Comparison of ENCODE assay signal across 8 cellular contexts in genomic region chr21:17613242-17613676, GRCh38. TPM values are rescaled to one million over a fixed set of nuclear protein-coding genes. Genes with fewer than 3 reads are reported as not detected.
A peak's percentile ranks its signal among the peaks of the same experiment; 100 is the strongest.
DNase-seq lines count a peak whose midpoint lies in the region; ATAC-seq and TF ChIP-seq lines count a peak whose summit lies in the region.

No MANE protein-coding gene starts in this region.

- POLR2A ChIA-PET in activated CD4-positive, alpha-beta T cell treated with anti-CD3 and anti-CD28 coated beads, Interleukin-2, amount 10 ng/mL, durations not matched to agents 7 days and 5 days (lab: Charles Lee): no interaction called here

- no peaks in the 10 kb centered on the region for H3K9me3 Mint-ChIP-seq in activated CD4-positive, alpha-beta T cell treated with anti-CD3 and anti-CD28 coated beads, Interleukin-2, amount 10 ng/mL, durations not matched to agents 7 days and 5 days
- no peaks in the 10 kb centered on the region for H3K9me3 Mint-ChIP-seq in natural killer cell treated with Interleukin-12 subunit alpha and Interleukin-12 subunit beta and Interleukin-15 and Interleukin-18, amount 100 ng/mL, for 72 hours

- H2AFZ ChIP-seq in fibroblast of lung (ENCODE audit: low read length): peak overlapping the region; percentile 94

- no peaks in the 10 kb centered on the region for H3K36me3 ChIP-seq in fibroblast of lung (ENCODE audit: control insufficient read depth, insufficient read depth, low read length)

- H3K4me3 ChIP-seq in fibroblast of lung (replicated peaks in 1 of 4; ENCODE audit: control extremely low read depth in 1 of 4, insufficient read depth in 1 of 4, low read depth in 3 of 4, low read length in 4 of 4): peak overlapping the region; percentile 32 to 99 (median 61)

- peak overlapping the region; percentile 75 for H3K4me2 ChIP-seq in fibroblast of lung (ENCODE audit: extremely low read depth, insufficient read depth, low read length)

- no peaks in the 10 kb centered on the region for H4K20me1 ChIP-seq in fibroblast of lung (ENCODE audit: control insufficient read depth, extremely low read depth, insufficient read depth, low read length)

- peaks cover 26% of the 10 kb centered on the region for H3K36me3 Mint-ChIP-seq in activated CD4-positive, alpha-beta T cell treated with anti-CD3 and anti-CD28 coated beads, Interleukin-2, amount 10 ng/mL, durations not matched to agents 7 days and 5 days (ENCODE audit: low read depth)
- H3K36me3 Mint-ChIP-seq in natural killer cell treated with Interleukin-12 subunit alpha and Interleukin-12 subunit beta and Interleukin-15 and Interleukin-18, amount 100 ng/mL, for 72 hours: peaks cover 14% of the 10 kb centered on the region

- no peaks in the 10 kb centered on the region for H3K27me3 ChIP-seq in fibroblast of lung (ENCODE audit: control insufficient read depth, insufficient read depth, low read length)

- no peaks in the 10 kb centered on the region for H3K4me1 ChIP-seq in fibroblast of lung (ENCODE audit: control insufficient read depth, extremely low read depth, insufficient read depth, low read length)

- peak overlapping the region; percentile 89 for H3K9ac ChIP-seq in fibroblast of lung (ENCODE audit: insufficient read depth, low read length)

- peak overlapping the region; percentile 37 for H3K27ac ChIP-seq in fibroblast of lung (ENCODE audit: insufficient read depth, low read length)

- CTCF ChIA-PET in activated CD4-positive, alpha-beta T cell treated with anti-CD3 and anti-CD28 coated beads, Interleukin-2, amount 10 ng/mL, durations not matched to agents 7 days and 5 days (lab: Charles Lee): no interaction called here

- DNase-seq in Daoy (ENCODE audit: low read depth): peak; percentile 20
- DNase-seq in activated CD4-positive, alpha-beta T cell treated with anti-CD3 and anti-CD28 coated beads, Interleukin-2, amount 10 ng/mL, durations not matched to agents 7 days and 5 days: no peak
- DNase-seq in fibroblast of lung (ENCODE audit: low read depth in 2 of 2): peak; percentile 21 to 32
- no peak for DNase-seq in natural killer cell treated with Interleukin-12 subunit alpha and Interleukin-12 subunit beta and Interleukin-15 and Interleukin-18, amount 100 ng/mL, for 72 hours (ENCODE audit: low spot score)
- no peak for DNase-seq in NCI-H226
- DNase-seq in KBM-7: no peak

- peaks cover 39% of the 10 kb centered on the region for H3K79me2 ChIP-seq in fibroblast of lung (ENCODE audit: control insufficient read depth, insufficient read depth, low read length)

- H3K27ac Mint-ChIP-seq in activated CD4-positive, alpha-beta T cell treated with anti-CD3 and anti-CD28 coated beads, Interleukin-2, amount 10 ng/mL, durations not matched to agents 7 days and 5 days: peak overlapping the region; percentile 79
- H3K27ac Mint-ChIP-seq in natural killer cell treated with Interleukin-12 subunit alpha and Interleukin-12 subunit beta and Interleukin-15 and Interleukin-18, amount 100 ng/mL, for 72 hours: peak overlapping the region; percentile 34 to 60

- H3K4me1 Mint-ChIP-seq in activated CD4-positive, alpha-beta T cell treated with anti-CD3 and anti-CD28 coated beads, Interleukin-2, amount 10 ng/mL, durations not matched to agents 7 days and 5 days: peaks cover 47% of the 10 kb centered on the region
- H3K4me1 Mint-ChIP-seq in natural killer cell treated with Interleukin-12 subunit alpha and Interleukin-12 subunit beta and Interleukin-15 and Interleukin-18, amount 100 ng/mL, for 72 hours (ENCODE audit: low read depth in 2 of 2): peaks cover 16 to 29% of the 10 kb centered on the region in 2 donors

- H3K9me3 ChIP-seq in fibroblast of lung (ENCODE audit: control insufficient read depth, insufficient read depth, low read depth, low read length): no peaks in the 10 kb centered on the region

- ATAC-seq in HG02885 (IDR thresholded peaks at IDR 0.05; ENCODE audit: poor library complexity, unreplicated experiment): peak; percentile 4
- ATAC-seq in natural killer cell treated with Interleukin-12 subunit alpha and Interleukin-12 subunit beta and Interleukin-15 and Interleukin-18, amount 100 ng/mL, for 72 hours: no peak
- no peak for ATAC-seq in activated CD4-positive, CD25-positive, alpha-beta regulatory T cell treated with anti-CD3 and anti-CD28 coated beads, Interleukin-2, amount 50 U/mL, for 24 hours

- peak overlapping the region; percentile 73 for H3K4me3 Mint-ChIP-seq in activated CD4-positive, alpha-beta T cell treated with anti-CD3 and anti-CD28 coated beads, Interleukin-2, amount 10 ng/mL, durations not matched to agents 7 days and 5 days
- H3K4me3 Mint-ChIP-seq in natural killer cell treated with Interleukin-12 subunit alpha and Interleukin-12 subunit beta and Interleukin-15 and Interleukin-18, amount 100 ng/mL, for 72 hours: peak overlapping the region; percentile 77

- in situ Hi-C loops in KBM-7 (cut with MboI; ENCODE audit: low pct_unique_long_range_greater_than_20kb, low sequenced_read_pairs): no loop called here

- H3K27me3 Mint-ChIP-seq in activated CD4-positive, alpha-beta T cell treated with anti-CD3 and anti-CD28 coated beads, Interleukin-2, amount 10 ng/mL, durations not matched to agents 7 days and 5 days: no peaks in the 10 kb centered on the region
- peaks cover 0 to 2% of the 10 kb centered on the region in 2 donors for H3K27me3 Mint-ChIP-seq in natural killer cell treated with Interleukin-12 subunit alpha and Interleukin-12 subunit beta and Interleukin-15 and Interleukin-18, amount 100 ng/mL, for 72 hours

- TF ChIP-seq CTCF in fibroblast of lung (conservative IDR thresholded peaks at IDR 0.05 in 1 of 2, IDR thresholded peaks at IDR 0.05 in 1 of 2; ENCODE audit: low read depth in 1 of 2, low read length in 2 of 2): no peak

RNA-seq across cellular contexts. Expression of gene BTG3, which starts 0.6 kb away (rescaled TPM):
- total RNA-seq in Daoy (2014; rRNA removed; shearing (Covaris generic)): 58.0 and 67.3 TPM in 2 replicates
- total RNA-seq in activated CD4-positive, alpha-beta T cell treated with anti-CD3 and anti-CD28 coated beads, Interleukin-2, amount 10 ng/mL, durations not matched to agents 7 days and 5 days: 10 to 100 TPM; 41.2 to 44.1 TPM
- total RNA-seq in fibroblast of lung: 27.5 and 32.5 TPM in 2 replicates
- polyA plus RNA-seq in fibroblast of lung: 51.2 and 53.6 TPM in 2 replicates
- polyA plus RNA-seq in fibroblast of lung (2012): 29.5 and 34.7 TPM in 2 replicates
- 1.4 and 1.5 TPM in 2 replicates for polyA minus RNA-seq in fibroblast of lung (ENCODE audit: low replicate concordance)
- total RNA-seq in natural killer cell treated with Interleukin-12 subunit alpha and Interleukin-12 subunit beta and Interleukin-15 and Interleukin-18, amount 100 ng/mL, for 72 hours: 10 to 100 TPM; 52.2 to 54.9 TPM

Comparison
In these comparisons a context has a peak if more than half of its experiments do, and no peak if none do; other contexts are left out.
1. DNase-seq: peak in Daoy (single experiment) and fibroblast of lung (2 of 2); none in activated CD4-positive, alpha-beta T cell treated with anti-CD3 and anti-CD28 coated beads, Interleukin-2, amount 10 ng/mL, durations not matched to agents 7 days and 5 days (single experiment), natural killer cell treated with Interleukin-12 subunit alpha and Interleukin-12 subunit beta and Interleukin-15 and Interleukin-18, amount 100 ng/mL, for 72 hours (single experiment), NCI-H226 (single experiment) and KBM-7 (single experiment).